Comparison of ENCODE assay signal across 9 cellular contexts in genomic region chr14:105060751-105061427, GRCh38. TPM values are rescaled to one million over a fixed set of nuclear protein-coding genes. Genes with fewer than 3 reads are reported as not detected.
A peak's percentile ranks its signal among the peaks of the same experiment; 100 is the strongest.
DNase-seq lines count a peak whose midpoint lies in the region; ATAC-seq lines count a peak whose summit lies in the region.
"Had no signal": no experiment of that assay in that cellular context is flagged by ENCODE, and none has a peak within 500 bp of the region (broad histone marks: within the 10 kb centered on the region; RNA-seq: fewer than 3 reads in every experiment).

No MANE protein-coding gene starts in this region.

- H3K27ac ChIP-seq in layer of hippocampus (ENCODE audit: low read depth, low read length): peak overlapping the region; percentile 65
- H3K27ac ChIP-seq in temporal lobe (ENCODE audit: low read depth, low read length): peak overlapping the region; percentile 56
- H3K27ac ChIP-seq: 22Rv1 had no signal

- DNase-seq in SIG-M5 treated with dmso at 0.1 percent for 504 hours (lab: John Stamatoyannopoulos, UW; ENCODE audit: unreplicated experiment): peak; percentile 60
- no peak for DNase-seq in SIG-M5 (lab: John Stamatoyannopoulos, UW)
- DNase-seq in activated effector memory CD4-positive, alpha-beta T cell treated with Interleukin-2 at 50 U/mL for 16 hours: peak; percentile 37
- no peak for DNase-seq in NCI-H1105 (lab: John Stamatoyannopoulos, UW)
- DNase-seq in NCI-H2107 treated with DMSO at 0.1 percent for 48 hours (lab: John Stamatoyannopoulos, UW; ENCODE audit: unreplicated experiment): no peak

- no peak for ATAC-seq in GM19467 (IDR thresholded peaks at IDR 0.05; ENCODE audit: unreplicated experiment)

- no peaks in the 10 kb centered on the region for H3K27me3 ChIP-seq in layer of hippocampus (ENCODE audit: control insufficient read depth, insufficient read depth, low read length)

RNA-seq across cellular contexts. Expression of gene GPR132, which starts 4.3 kb away (rescaled TPM):
- 0.74 TPM for total RNA-seq in temporal lobe

RNA-seq across cellular contexts. Expression of gene CDCA4, which starts 40.0 kb away (rescaled TPM):
- total RNA-seq in temporal lobe: 5.4 TPM

Comparison
In these comparisons a context has a peak if more than half of its experiments do, and no peak if none do; other contexts are left out.
1. DNase-seq: peak in SIG-M5 treated with dmso at 0.1 percent for 504 hours (single experiment) and activated effector memory CD4-positive, alpha-beta T cell treated with Interleukin-2 at 50 U/mL for 16 hours (single experiment); none in SIG-M5 (single experiment), NCI-H1105 (single experiment) and NCI-H2107 treated with DMSO at 0.1 percent for 48 hours (single experiment).